In genomic region chr16:74666425-74667214, GRCh38 we compare ENCODE assay signal across 8 cellular contexts. TPM values are rescaled to one million over a fixed set of nuclear protein-coding genes. Genes with fewer than 3 reads are reported as not detected.
DNase-seq lines count a peak whose midpoint lies in the region; ATAC-seq and TF ChIP-seq lines count a peak whose summit lies in the region.

RFWD3 (minus strand) TSS chr16:74666877; CDS start chr16:74661449, 5,428 bp downstream.

- H3K27me3 ChIP-seq in adipocyte (replicated peaks; ENCODE audit: control insufficient read depth, insufficient read depth, low read length): no peaks in the 10 kb centered on the region
- no peaks in the 10 kb centered on the region for H3K27me3 ChIP-seq in heart left ventricle
- no peaks in the 10 kb centered on the region for H3K27me3 ChIP-seq in upper lobe of left lung

- H3K9ac ChIP-seq in adipocyte (ENCODE audit: low read length): peak within 1 kb of the TSS; percentile 89

- intact Hi-C loops in heart left ventricle (cut with DNase I): loop anchor here in 1 of 10 donors (2.0 kb wide), 1 partner anchor 34 kb away; the partner anchor contains the start of gene MLKL

- TF ChIP-seq POLR2A in heart left ventricle (IDR thresholded peaks at IDR 0.05) (no peak), upper lobe of left lung (IDR thresholded peaks at IDR 0.05) (peak in 1 of 4 donors; percentile 85)

- ATAC-seq in HG02798 (IDR thresholded peaks at IDR 0.05; ENCODE audit: poor library complexity, unreplicated experiment) (peak; percentile 100), heart left ventricle (peak; percentile 100), upper lobe of left lung (ENCODE audit: low FRiP score in 2 of 2) (peak; percentile 100)

- DNase-seq in NCI-H1436 (lab: John Stamatoyannopoulos, UW): peak; percentile 98
- DNase-seq in T follicular helper cell (ENCODE audit: low read depth): peak; percentile 96
- DNase-seq in adipocyte (ENCODE audit: low read depth): peak; percentile 99
- peak; percentile 96 to 98 (median 98) for DNase-seq in heart left ventricle
- peak; percentile 99 for DNase-seq in pons (ENCODE audit: low spot score)
- DNase-seq in upper lobe of left lung: peak; percentile 92 to 97

- H3K4me1 ChIP-seq in adipocyte (ENCODE audit: control insufficient read depth, insufficient read depth, low read length): peaks cover 2% of the 10 kb centered on the region
- peaks cover 0 to 20% (median 8%) of the 10 kb centered on the region in 12 donors for H3K4me1 ChIP-seq in heart left ventricle
- peaks cover 8 to 20% (median 11%) of the 10 kb centered on the region in 4 donors for H3K4me1 ChIP-seq in upper lobe of left lung

- TF ChIP-seq CTCF in GM12875 (IDR thresholded peaks at IDR 0.05; ENCODE audit: borderline replicate concordance, insufficient read depth, low read depth, low read length) (no peak), heart left ventricle (IDR thresholded peaks at IDR 0.05) (no peak), upper lobe of left lung (IDR thresholded peaks at IDR 0.05) (no peak)

- peak within 1 kb of the TSS; percentile 83 for H3K4me3 ChIP-seq in GM12875 (ENCODE audit: low read depth, low read length)
- peak within 1 kb of the TSS; percentile 93 for H3K4me3 ChIP-seq in adipocyte (ENCODE audit: low read length)
- H3K4me3 ChIP-seq in heart left ventricle: peak within 1 kb of the TSS; percentile 61 to 99 (median 81)
- peak within 1 kb of the TSS; percentile 63 to 83 (median 76) for H3K4me3 ChIP-seq in upper lobe of left lung

- 0% methylated on average over 29 to 63 of the region's 63 CpGs for WGBS in heart left ventricle, 4 donors
- 0 to 1% methylated on average over 21 to 57 of the region's 63 CpGs for WGBS in upper lobe of left lung, 2 donors

- no peak for TF ChIP-seq EP300 in upper lobe of left lung (IDR thresholded peaks at IDR 0.05)

- H3K27ac ChIP-seq in heart left ventricle: peak within 1 kb of the TSS in 11 of 12 donors; percentile 11 to 78 (median 71)
- peak within 1 kb of the TSS; percentile 69 to 82 (median 74) for H3K27ac ChIP-seq in upper lobe of left lung

- H3K36me3 ChIP-seq in adipocyte (ENCODE audit: control insufficient read depth, insufficient read depth, low read length, severe bottlenecking) (peaks cover 24% of the 10 kb centered on the region), heart left ventricle (peaks cover 0 to 37% (median 25%) of the 10 kb centered on the region in 9 donors), upper lobe of left lung (peaks cover 5 to 40% (median 9%) of the 10 kb centered on the region in 4 donors)

- H3K9me3 ChIP-seq in adipocyte (ENCODE audit: control insufficient read depth, low read length) (no peaks in the 10 kb centered on the region), heart left ventricle (no peaks in the 10 kb centered on the region), upper lobe of left lung (no peaks in the 10 kb centered on the region)

RNA-seq across cellular contexts. Expression of gene RFWD3, which starts in this region (rescaled TPM):
- total RNA-seq in heart left ventricle (10 to 100 TPM in 2 of 9 donors, 1 to 10 TPM in 7; 3.9 to 14.4 (median 5.3) TPM), upper lobe of left lung (10 to 100 TPM in 5 of 6 donors, 1 to 10 TPM in 1; 6.0 to 28.6 (median 20.0) TPM)
- polyA plus RNA-seq in heart left ventricle: 1 to 10 TPM; 3.3 to 5.1 TPM

Comparison
In these comparisons a context has a peak if more than half of its experiments do, and no peak if none do; other contexts are left out.
1. Peak in every context shown above with its lines: DNase-seq, ATAC-seq, H3K4me3 ChIP-seq and H3K27ac ChIP-seq.